Comparison of ENCODE assay signal across 8 cellular contexts in genomic region chr13:50082426-50083283, GRCh38.
DNase-seq lines count a peak whose midpoint lies in the region; ATAC-seq lines count a peak whose summit lies in the region.

No MANE protein-coding gene starts in this region.

- H3K27ac ChIP-seq in CD8-positive, alpha-beta memory T cell (ENCODE audit: low read depth, low read length): peak overlapping the region; percentile 78

- H3K9me3 ChIP-seq in CD8-positive, alpha-beta memory T cell (ENCODE audit: low read length): no peaks in the 10 kb centered on the region
- no peaks in the 10 kb centered on the region for H3K9me3 ChIP-seq in endocrine pancreas (ENCODE audit: control insufficient read depth, low read length)

- H3K4me1 Mint-ChIP-seq in CD8-positive, alpha-beta memory T cell: peaks cover 53 to 68% (median 56%) of the 10 kb centered on the region in 3 donors
- peaks cover 39% of the 10 kb centered on the region for H3K4me1 Mint-ChIP-seq in activated CD8-positive, alpha-beta T cell treated with anti-CD3 and anti-CD28 coated beads, Interleukin-2, amount 10 ng/mL, durations not matched to agents 7 days and 5 days (ENCODE audit: low read depth)

- POLR2A ChIA-PET in CD8-positive, alpha-beta memory T cell (lab: Charles Lee): interaction anchor here (0.5 to 7.2 kb wide), 9 partner anchors 9 to 829 kb away, joined by 3 to 139 read pairs (median 4); partner anchors contain the start of gene TRIM13
- POLR2A ChIA-PET in activated CD8-positive, alpha-beta T cell treated with anti-CD3 and anti-CD28 coated beads, Interleukin-2, amount 10 ng/mL, durations not matched to agents 7 days and 5 days (lab: Charles Lee): interaction anchor here (0.5 to 7.9 kb wide), 17 partner anchors 8 to 829 kb away, joined by 3 to 240 read pairs (median 6); partner anchors contain the start of genes RNASEH2B, SPRYD7 and TRIM13

- peaks cover 0 to 23% (median 0%) of the 10 kb centered on the region in 3 donors for H3K36me3 Mint-ChIP-seq in CD8-positive, alpha-beta memory T cell
- H3K36me3 Mint-ChIP-seq in activated CD8-positive, alpha-beta T cell treated with anti-CD3 and anti-CD28 coated beads, Interleukin-2, amount 10 ng/mL, durations not matched to agents 7 days and 5 days (ENCODE audit: low read depth): peaks cover 59% of the 10 kb centered on the region

- ATAC-seq in GM19455 (IDR thresholded peaks at IDR 0.05; ENCODE audit: unreplicated experiment): peak; percentile 62
- peak; percentile 76 for ATAC-seq in activated CD8-positive, alpha-beta T cell treated with anti-CD3 and anti-CD28 coated beads, Interleukin-2, amount 10 ng/mL, durations not matched to agents 7 days and 5 days

- DNase-seq in CD8-positive, alpha-beta memory T cell: peak; percentile 60 to 84 (median 73)
- peak; percentile 81 for DNase-seq in HK-2 (ENCODE audit: unreplicated experiment)
- DNase-seq in NCI-H82 treated with DMSO at 0.1 percent for 48 hours (lab: John Stamatoyannopoulos, UW; ENCODE audit: unreplicated experiment): peak; percentile 95
- peak; percentile 84 for DNase-seq in activated CD8-positive, alpha-beta T cell treated with anti-CD3 and anti-CD28 coated beads, Interleukin-2, amount 10 ng/mL, durations not matched to agents 7 days and 5 days
- DNase-seq in mucosa of gallbladder (ENCODE audit: low spot score): peak; percentile 85
- peak; percentile 67 to 71 for DNase-seq in stimulated activated CD8-positive, alpha-beta memory T cell treated with anti-CD3 and anti-CD28 coated beads, Interleukin-7, amount 100 ng/mL, for 4 hours (ENCODE audit: low read depth in 2 of 2)

- peaks cover 4 to 8% of the 10 kb centered on the region in 2 donors for H3K27me3 Mint-ChIP-seq in CD8-positive, alpha-beta memory T cell
- no peaks in the 10 kb centered on the region for H3K27me3 Mint-ChIP-seq in activated CD8-positive, alpha-beta T cell treated with anti-CD3 and anti-CD28 coated beads, Interleukin-2, amount 10 ng/mL, durations not matched to agents 7 days and 5 days (ENCODE audit: low read depth)

- peak overlapping the region; percentile 85 for H3K9ac ChIP-seq in endocrine pancreas (ENCODE audit: control insufficient read depth, insufficient read depth, low read length)

- peak overlapping the region; percentile 97 for H3K4me3 ChIP-seq in CD8-positive, alpha-beta memory T cell (ENCODE audit: low read length)
- peak overlapping the region; percentile 97 for H3K4me3 ChIP-seq in endocrine pancreas (ENCODE audit: control insufficient read depth, insufficient read depth, low read length)

- no peaks in the 10 kb centered on the region for H3K36me3 ChIP-seq in CD8-positive, alpha-beta memory T cell (ENCODE audit: insufficient read depth, low read length)
- H3K36me3 ChIP-seq in endocrine pancreas (ENCODE audit: control insufficient read depth, insufficient read depth, low read length): no peaks in the 10 kb centered on the region

- peak overlapping the region; percentile 82 to 98 (median 96) for H3K27ac Mint-ChIP-seq in CD8-positive, alpha-beta memory T cell
- peak overlapping the region; percentile 99 for H3K27ac Mint-ChIP-seq in activated CD8-positive, alpha-beta T cell treated with anti-CD3 and anti-CD28 coated beads, Interleukin-2, amount 10 ng/mL, durations not matched to agents 7 days and 5 days

- peaks cover 21% of the 10 kb centered on the region for H3K4me1 ChIP-seq in CD8-positive, alpha-beta memory T cell (ENCODE audit: insufficient read depth, low read length)
- peaks cover 10% of the 10 kb centered on the region for H3K4me1 ChIP-seq in endocrine pancreas (ENCODE audit: control insufficient read depth, insufficient read depth, low read length)

- CTCF ChIA-PET in CD8-positive, alpha-beta memory T cell (lab: Charles Lee): interaction anchor here (0.7 to 7.9 kb wide), 9 partner anchors 8 to 829 kb away, joined by 3 to 133 read pairs (median 3); partner anchors contain the start of gene TRIM13
- CTCF ChIA-PET in activated CD8-positive, alpha-beta T cell treated with anti-CD3 and anti-CD28 coated beads, Interleukin-2, amount 10 ng/mL, durations not matched to agents 7 days and 5 days (lab: Charles Lee): interaction anchor here (0.8 to 7.3 kb wide), 13 partner anchors 9 to 829 kb away, joined by 3 to 89 read pairs (median 6); partner anchors contain the start of gene TRIM13

- peaks cover 0 to 5% (median 0%) of the 10 kb centered on the region in 5 donors for H3K9me3 Mint-ChIP-seq in CD8-positive, alpha-beta memory T cell
- no peaks in the 10 kb centered on the region for H3K9me3 Mint-ChIP-seq in activated CD8-positive, alpha-beta T cell treated with anti-CD3 and anti-CD28 coated beads, Interleukin-2, amount 10 ng/mL, durations not matched to agents 7 days and 5 days (ENCODE audit: insufficient read depth)

- peak overlapping the region; percentile 93 to 100 (median 97) for H3K4me3 Mint-ChIP-seq in CD8-positive, alpha-beta memory T cell
- H3K4me3 Mint-ChIP-seq in activated CD8-positive, alpha-beta T cell treated with anti-CD3 and anti-CD28 coated beads, Interleukin-2, amount 10 ng/mL, durations not matched to agents 7 days and 5 days: peak overlapping the region; percentile 99

- no peaks in the 10 kb centered on the region for H3K27me3 ChIP-seq in CD8-positive, alpha-beta memory T cell (ENCODE audit: insufficient read depth, low read length, poor library complexity, severe bottlenecking)
- H3K27me3 ChIP-seq in endocrine pancreas (ENCODE audit: control insufficient read depth, insufficient read depth, low read length): no peaks in the 10 kb centered on the region

Comparison
In these comparisons a context has a peak if more than half of its experiments do, and no peak if none do; other contexts are left out.
1. Peak in every context shown above with its lines: DNase-seq, ATAC-seq, H3K4me3 ChIP-seq and H3K27ac ChIP-seq.